1 cellular context compared by ENCODE assay signal in genomic region chr3:12810013-12810780, GRCh38.
TF ChIP-seq lines count a peak whose summit lies in the region.

No MANE protein-coding gene starts in this region.

TF ChIP-seq in K562, 482 proteins besides CTCF, POLR2A, EP300 and RAD21 (continued from another document and continues in another):
- no peak for TF ChIP-seq USF2 (CRISPR knock-in tag; IDR thresholded peaks at IDR 0.05)
- TF ChIP-seq RBBP5 (IDR thresholded peaks at IDR 0.05; ENCODE audit: borderline replicate concordance, insufficient read depth, low read length, poor library complexity, severe bottlenecking), result peak; percentile 61
- no peak for TF ChIP-seq CBX8 (IDR thresholded peaks at IDR 0.05; ENCODE audit: borderline replicate concordance, extremely low read depth, low read depth, low read length, poor library complexity, severe bottlenecking)
- no peak for TF ChIP-seq TCF15 (CRISPR knock-in tag; IDR thresholded peaks at IDR 0.05)
- TF ChIP-seq HOMEZ (CRISPR knock-in tag; IDR thresholded peaks at IDR 0.05), result no peak
- no peak for TF ChIP-seq PCBP2 (IDR thresholded peaks at IDR 0.05; ENCODE audit: low read depth, low read length, poor library complexity, severe bottlenecking)
- TF ChIP-seq ARID4B (CRISPR knock-in tag; IDR thresholded peaks at IDR 0.05), result peak; percentile 77
- no peak for TF ChIP-seq XRCC5 (IDR thresholded peaks at IDR 0.05; ENCODE audit: low read depth, low read length)
- no peak for TF ChIP-seq CUX1 (CRISPR knock-in tag; IDR thresholded peaks at IDR 0.05)
- no peak for TF ChIP-seq ZNF398 (CRISPR knock-in tag; IDR thresholded peaks at IDR 0.05)
- no peak for TF ChIP-seq CEBPG (CRISPR knock-in tag; IDR thresholded peaks at IDR 0.05)
- no peak for TF ChIP-seq CEBPG (tag; conservative IDR thresholded peaks at IDR 0.05 in 1 of 2, IDR thresholded peaks at IDR 0.05 in 1 of 2)
- TF ChIP-seq JUND (IDR thresholded peaks at IDR 0.05; ENCODE audit: borderline replicate concordance, low read depth, low read length), result no peak
- TF ChIP-seq JUND (tag; IDR thresholded peaks at IDR 0.05; ENCODE audit: borderline replicate concordance, low read depth, low read length), result no peak
- TF ChIP-seq NR3C1 (CRISPR knock-in tag; IDR thresholded peaks at IDR 0.05), result no peak; the same call in 1 of the 2 replicates
- no peak for TF ChIP-seq ZKSCAN1 (IDR thresholded peaks at IDR 0.05; ENCODE audit: low read depth, low read length)
- no peak for TF ChIP-seq ZC3H4 (CRISPR knock-in tag; IDR thresholded peaks at IDR 0.05; ENCODE audit: borderline replicate concordance)
- TF ChIP-seq ZNF561 (CRISPR knock-in tag; conservative IDR thresholded peaks at IDR 0.05), result no peak
- no peak for TF ChIP-seq ZNF639 (CRISPR knock-in tag; conservative IDR thresholded peaks at IDR 0.05 in 1 of 2, IDR thresholded peaks at IDR 0.05 in 1 of 2)
- no peak for TF ChIP-seq ZNF778 (CRISPR knock-in tag; IDR thresholded peaks at IDR 0.05)
- TF ChIP-seq STAT5B (CRISPR knock-in tag; IDR thresholded peaks at IDR 0.05), result no peak
- TF ChIP-seq ZNF586 (CRISPR knock-in tag; conservative IDR thresholded peaks at IDR 0.05), result no peak
- no peak for TF ChIP-seq PTTG1 (tag; IDR thresholded peaks at IDR 0.05; ENCODE audit: low read depth)
- TF ChIP-seq TCF3 (CRISPR knock-in tag; IDR thresholded peaks at IDR 0.05), result no peak
- peak; percentile 74 for TF ChIP-seq SMC3 (conservative IDR thresholded peaks at IDR 0.05; ENCODE audit: insufficient read depth, low read depth, low read length)
- TF ChIP-seq MXI1 (IDR thresholded peaks at IDR 0.05; ENCODE audit: low read depth, low read length), result no peak
- TF ChIP-seq TSC22D4 (tag; IDR thresholded peaks at IDR 0.05), result no peak
- TF ChIP-seq ATF7 (IDR thresholded peaks at IDR 0.05), result peak; percentile 66
- peak; percentile 63; the same call in 1 of the 2 replicates for TF ChIP-seq RBFOX2 (IDR thresholded peaks at IDR 0.05; ENCODE audit: low read depth, low read length)
- no peak for TF ChIP-seq ZNF280A (IDR thresholded peaks at IDR 0.05; ENCODE audit: low read depth, partially characterized antibody)
- no peak for TF ChIP-seq TARDBP (IDR thresholded peaks at IDR 0.05)
- no peak for TF ChIP-seq HDAC6 (IDR thresholded peaks at IDR 0.05; ENCODE audit: low read depth, low read length)
- peak; percentile 69; the same call in 1 of the 2 replicates for TF ChIP-seq SIN3B (IDR thresholded peaks at IDR 0.05; ENCODE audit: low read depth)
- no peak for TF ChIP-seq CHD1 (IDR thresholded peaks at IDR 0.05; ENCODE audit: low read length)
- no peak for TF ChIP-seq MEF2D (tag; conservative IDR thresholded peaks at IDR 0.05; ENCODE audit: low read depth)
- peak; percentile 83; the same call in 1 of the 2 replicates for TF ChIP-seq ZNF511 (CRISPR knock-in tag; IDR thresholded peaks at IDR 0.05)
- no peak; the same call in 1 of the 2 replicates for TF ChIP-seq TOE1 (IDR thresholded peaks at IDR 0.05; ENCODE audit: borderline replicate concordance)
- TF ChIP-seq TOE1 (CRISPR knock-in tag; IDR thresholded peaks at IDR 0.05; ENCODE audit: borderline replicate concordance, low read depth), result 0 out of 2 replicates have a peak, but pooled peaks have one; percentile 26
- TF ChIP-seq CBX3 (IDR thresholded peaks at IDR 0.05; ENCODE audit: borderline replicate concordance in 1 of 2, low read length in 2 of 2), result no peak; a peak in 1 of 3 replicates
- TF ChIP-seq PHTF2 (CRISPR knock-in tag; IDR thresholded peaks at IDR 0.05), result no peak
- no peak for TF ChIP-seq HMG20A (CRISPR knock-in tag; conservative IDR thresholded peaks at IDR 0.05)
